ENCODE assay signal across 8 cellular contexts in the genomic region with DNA sequence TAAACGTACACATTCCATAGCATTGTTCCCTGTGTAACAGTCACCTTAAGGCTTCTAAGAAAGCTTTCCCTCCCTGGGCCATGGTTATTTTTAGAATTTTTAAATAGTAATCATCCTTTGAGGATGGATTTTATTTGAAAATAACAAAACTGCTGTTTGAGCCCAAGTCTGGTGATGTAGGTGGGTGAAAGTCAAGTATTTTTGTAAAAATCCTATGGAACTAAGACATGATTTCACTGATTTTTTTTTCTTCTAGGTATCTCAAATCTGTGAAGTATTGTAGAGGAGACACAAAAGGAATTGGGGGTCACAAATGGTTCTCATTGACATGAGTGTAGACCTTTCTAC. TPM values are rescaled to one million over a fixed set of nuclear protein-coding genes. Genes with fewer than 3 reads are reported as not detected.
DNase-seq lines count a peak whose midpoint lies in the region; ATAC-seq, FAIRE-seq and TF ChIP-seq lines count a peak whose summit lies in the region.

No MANE protein-coding gene starts in this region.

- peak overlapping the region; percentile 92; the same call in 1 of the 2 replicates for H3K9ac ChIP-seq in HepG2 (ENCODE audit: insufficient read depth, low read depth, low read length)

- 9% methylated on average over 1 of the region's 1 CpG for WGBS in HepG2 (ENCODE audit: low lambda C conversion rate)
- 20 to 22% methylated on average over 1 of the region's 1 CpG for WGBS in thyroid gland, 2 donors

- POLR2A ChIA-PET in HepG2 (lab: Yijun Ruan, JAX) = no interaction called here

- no peak overlapping the region for H2AFZ ChIP-seq in HepG2 (ENCODE audit: low read length)

- no peak for TF ChIP-seq CTCF in HepG2 (CRISPR knock-in tag; IDR thresholded peaks at IDR 0.05)
- TF ChIP-seq CTCF in thyroid gland (IDR thresholded peaks at IDR 0.05) = no peak

- FAIRE-seq in HepG2 (lab: Jason Lieb, UNC) = no peak

- no peaks in the 10 kb centered on the region for H3K9me3 ChIP-seq in HepG2 (ENCODE audit: low read length)
- H3K9me3 ChIP-seq in thyroid gland = no peaks in the 10 kb centered on the region

- peak overlapping the region; percentile 90 for H3K27ac Mint-ChIP-seq in activated naive CD8-positive, alpha-beta T cell

- ATAC-seq in activated T-cell treated with anti-CD3 and anti-CD28 coated beads, Interleukin-2, amount 50 U/mL, for 4 hours = no peak
- ATAC-seq in HepG2 (no peak), GM18868 (IDR thresholded peaks at IDR 0.05; ENCODE audit: unreplicated experiment) (no peak)

- intact Hi-C loops in HepG2 (cut with micrococcal nuclease; ENCODE audit: unreplicated experiment) = loop anchor here (1.0 to 5.0 kb wide), 5 partner anchors 55 to 387 kb away; a partner anchor contains a TSS
- intact Hi-C loops in thyroid gland (cut with DNase I) = loop anchor here (10.0 kb wide), 1 partner anchor 241 kb away; no protein-coding TSS in a partner anchor

- H3K36me3 Mint-ChIP-seq in activated T-cell treated with anti-CD3 and anti-CD28 coated beads, Interleukin-2, amount 50 U/mL, for 4 hours (ENCODE audit: insufficient read depth) = peaks cover 35% of the 10 kb centered on the region
- H3K36me3 Mint-ChIP-seq in activated naive CD8-positive, alpha-beta T cell = peaks cover 8% of the 10 kb centered on the region

- no peak for DNase-seq in activated T-cell treated with anti-CD3 and anti-CD28 coated beads, Interleukin-2, amount 50 U/mL, for 4 hours
- no peak for DNase-seq in activated T-cell treated with anti-CD3 and anti-CD28 coated beads, Interleukin-2, amount 50 U/mL, for 48 hours
- DNase-seq in HepG2 (ENCODE audit: low spot score) = no peak
- DNase-seq in thyroid gland = no peak
- no peak for DNase-seq in SK-N-DZ (ENCODE audit: low spot score)
- no peak for DNase-seq in CD1c-positive myeloid dendritic cell (ENCODE audit: extremely low spot score)

- BruUV-seq in HepG2 (replicated peaks; lab: Mats Ljungman, UMichigan) = no TSS peak

- no peaks in the 10 kb centered on the region for H3K9me3 Mint-ChIP-seq in activated T-cell treated with anti-CD3 and anti-CD28 coated beads, Interleukin-2, amount 50 U/mL, for 4 hours
- no peaks in the 10 kb centered on the region for H3K9me3 Mint-ChIP-seq in activated naive CD8-positive, alpha-beta T cell (ENCODE audit: low read depth)

- H3K4me3 ChIP-seq in HepG2 (replicated peaks in 1 of 3; ENCODE audit: insufficient read depth in 1 of 3, low read depth in 2 of 3, low read length in 3 of 3) (peak overlapping the region; percentile 92 to 99 (median 96); a peak in 5 of 6 replicates), thyroid gland (replicated peaks in 1 of 3) (no peak overlapping the region)

- peaks cover 40% of the 10 kb centered on the region for H3K79me2 ChIP-seq in HepG2 (ENCODE audit: insufficient read depth, low read length)

- CTCF ChIA-PET in HepG2 (lab: Yijun Ruan, JAX; ENCODE audit: low intra/inter-chr PET ratio, low total read pairs) = interaction anchor here (1.4 to 3.9 kb wide), 3 partner anchors 51 to 239 kb away, joined by 4 to 45 read pairs (median 11); no protein-coding TSS in a partner anchor

- H3K36me3 ChIP-seq in HepG2 (replicated peaks in 1 of 2; ENCODE audit: control insufficient read depth in 1 of 2, insufficient read depth in 2 of 2, low read length in 2 of 2) (peaks cover 20 to 48% of the 10 kb centered on the region in 2 experiments), thyroid gland (peaks cover 27 to 30% of the 10 kb centered on the region in 2 donors)

- TF ChIP-seq EP300 in HepG2 (IDR thresholded peaks at IDR 0.05; ENCODE audit: low read depth in 2 of 2, low read length in 2 of 2) = no peak
- TF ChIP-seq EP300 in HepG2 (CRISPR knock-in tag; IDR thresholded peaks at IDR 0.05; ENCODE audit: borderline replicate concordance) = no peak

- H3K27me3 Mint-ChIP-seq in activated T-cell treated with anti-CD3 and anti-CD28 coated beads, Interleukin-2, amount 50 U/mL, for 4 hours (ENCODE audit: low read depth) = no peaks in the 10 kb centered on the region
- H3K27me3 Mint-ChIP-seq in activated naive CD8-positive, alpha-beta T cell = no peaks in the 10 kb centered on the region

- no peak for TF ChIP-seq POLR2A in HepG2 (IDR thresholded peaks at IDR 0.05; ENCODE audit: insufficient read depth in 1 of 2, low read depth in 2 of 2, low read length in 2 of 2)
- TF ChIP-seq POLR2A in thyroid gland (IDR thresholded peaks at IDR 0.05) = no peak

- peak overlapping the region; percentile 98 for H3K4me3 Mint-ChIP-seq in activated T-cell treated with anti-CD3 and anti-CD28 coated beads, Interleukin-2, amount 50 U/mL, for 4 hours
- H3K4me3 Mint-ChIP-seq in activated naive CD8-positive, alpha-beta T cell = peak overlapping the region; percentile 100

- peak overlapping the region; percentile 85 for H3K4me2 ChIP-seq in HepG2 (ENCODE audit: low read depth, low read length)

- H4K20me1 ChIP-seq in HepG2 (ENCODE audit: insufficient read depth, low read length) = peaks cover 7% of the 10 kb centered on the region

- TF ChIP-seq RAD21 in HepG2 (CRISPR knock-in tag; IDR thresholded peaks at IDR 0.05) = no peak

- H3K4me1 ChIP-seq in HepG2 (ENCODE audit: insufficient read depth, low read length) (peaks cover 18% of the 10 kb centered on the region), thyroid gland (peaks cover 27 to 47% of the 10 kb centered on the region in 2 donors)

- in situ Hi-C loops in HepG2 (cut with HindIII; ENCODE audit: extremely low pct_ligation_motif_present, low pct_unique_long_range_greater_than_20kb) = loop anchor here (10.0 kb wide), 1 partner anchor 241 kb away; no protein-coding TSS in a partner anchor

- peaks cover 60% of the 10 kb centered on the region for H3K4me1 Mint-ChIP-seq in activated T-cell treated with anti-CD3 and anti-CD28 coated beads, Interleukin-2, amount 50 U/mL, for 4 hours (ENCODE audit: low read depth)
- peaks cover 59% of the 10 kb centered on the region for H3K4me1 Mint-ChIP-seq in activated naive CD8-positive, alpha-beta T cell (ENCODE audit: low read depth)

- H3K27ac ChIP-seq in HepG2 (ENCODE audit: extremely low read length, insufficient read depth, low read length) (no peak overlapping the region), thyroid gland (peak overlapping the region in 2 of 3 donors; percentile 91 to 93)

- H3K27me3 ChIP-seq in HepG2 (ENCODE audit: control insufficient read depth in 1 of 2, insufficient read depth in 2 of 2, low read length in 2 of 2) (no peaks in the 10 kb centered on the region; a peak in 1 of 5 replicates), thyroid gland (no peaks in the 10 kb centered on the region)

RNA-seq across cellular contexts. Expression of a gene that starts 1.4 kb away (rescaled TPM):
- total RNA-seq in activated T-cell treated with anti-CD3 and anti-CD28 coated beads, Interleukin-2, amount 50 U/mL, for 4 hours = 10 to 100 TPM; 62.6 to 90.1 (median 78.7) TPM
- total RNA-seq in HepG2 (2016; rRNA removed; fragmentation: Illumina TruSeq; extraction: Trizol) (107 and 131 TPM in 2 replicates), thyroid gland (100 to 1,000 TPM; 229 to 512 (median 248) TPM)
- total RNA-seq in HepG2 (2016; cell fraction: cytosol; rRNA removed; fragmentation: Illumina TruSeq; extraction: Trizol; ENCODE audit: low read depth) = 132 and 143 TPM in 2 replicates
- total RNA-seq in HepG2 (2016; cell fraction: insoluble cytoplasmic fraction; rRNA removed; fragmentation: Illumina TruSeq; extraction: Trizol) = 110 and 134 TPM in 2 replicates
- 177 and 190 TPM in 2 replicates for total RNA-seq in HepG2 (2016; cell fraction: membrane; rRNA removed; fragmentation: Illumina TruSeq; extraction: Trizol)
- 57.1 and 61.7 TPM in 2 replicates for total RNA-seq in HepG2 (2016; cell fraction: nucleus; rRNA removed; fragmentation: Illumina TruSeq; extraction: Trizol)
- polyA plus RNA-seq in HepG2 (2011; rRNA removed) = 85.9 and 94.4 TPM in 2 replicates
- 52.6 and 73.1 TPM in 2 replicates for polyA plus RNA-seq in HepG2 (2011; cell fraction: cytosol; rRNA removed)
- 109 and 121 TPM in 2 replicates for polyA plus RNA-seq in HepG2 (2011; cell fraction: nucleus; rRNA removed)
- polyA plus RNA-seq in HepG2 (2012) = 68.8 and 75.6 TPM in 2 replicates
- 179 and 208 TPM in 2 replicates for polyA plus RNA-seq in HepG2 (2016; cell fraction: cytosol; fragmentation: Illumina TruSeq; extraction: Trizol; ENCODE audit: low read depth)
- 160 and 163 TPM in 2 replicates for polyA plus RNA-seq in HepG2 (2016; cell fraction: insoluble cytoplasmic fraction; fragmentation: Illumina TruSeq; extraction: Trizol; ENCODE audit: low read depth)
- polyA plus RNA-seq in HepG2 (2016; cell fraction: membrane; fragmentation: Illumina TruSeq; extraction: Trizol; ENCODE audit: low read depth) = 188 and 198 TPM in 2 replicates
- 121 and 125 TPM in 2 replicates for polyA plus RNA-seq in HepG2 (2016; cell fraction: nucleus; fragmentation: Illumina TruSeq; extraction: Trizol; ENCODE audit: insufficient read depth, low read depth)
- 27.0 and 56.6 TPM in 2 replicates for polyA minus RNA-seq in HepG2 (2011; rRNA and poly(A)+ RNA removed; ENCODE audit: low replicate concordance)
- polyA minus RNA-seq in HepG2 (2011; cell fraction: cytosol; rRNA and poly(A)+ RNA removed) = 22.4 and 23.6 TPM in 2 replicates
- polyA minus RNA-seq in HepG2 (2011; cell fraction: nucleus; rRNA and poly(A)+ RNA removed) = 41.3 and 43.5 TPM in 2 replicates
- polyA plus RNA-seq in SK-N-DZ (2014; cell fraction: cytosol; rRNA removed) = 91.8 and 103 TPM in 2 replicates
- polyA plus RNA-seq in SK-N-DZ (2014; cell fraction: nucleus; rRNA removed) = 135 and 155 TPM in 2 replicates

RNA-seq across cellular contexts. Expression of a gene that starts 2.8 kb away (rescaled TPM):
- total RNA-seq in activated T-cell treated with anti-CD3 and anti-CD28 coated beads, Interleukin-2, amount 50 U/mL, for 4 hours = 10 to 100 TPM; 83.0 to 92.1 (median 89.4) TPM
- 60.7 and 69.9 TPM in 2 replicates for total RNA-seq in HepG2 (2016; rRNA removed; fragmentation: Illumina TruSeq; extraction: Trizol)
- total RNA-seq in HepG2 (2016; cell fraction: cytosol; rRNA removed; fragmentation: Illumina TruSeq; extraction: Trizol; ENCODE audit: low read depth) = 21.9 and 27.2 TPM in 2 replicates
- total RNA-seq in HepG2 (2016; cell fraction: insoluble cytoplasmic fraction; rRNA removed; fragmentation: Illumina TruSeq; extraction: Trizol) = 55.9 and 75.2 TPM in 2 replicates
- 19.7 and 22.5 TPM in 2 replicates for total RNA-seq in HepG2 (2016; cell fraction: membrane; rRNA removed; fragmentation: Illumina TruSeq; extraction: Trizol)
- total RNA-seq in HepG2 (2016; cell fraction: nucleus; rRNA removed; fragmentation: Illumina TruSeq; extraction: Trizol) = 77.0 and 82.1 TPM in 2 replicates
- 15.3 and 16.1 TPM in 2 replicates for polyA plus RNA-seq in HepG2 (2011; rRNA removed)
- 8.3 and 9.4 TPM in 2 replicates for polyA plus RNA-seq in HepG2 (2011; cell fraction: cytosol; rRNA removed)
- polyA plus RNA-seq in HepG2 (2011; cell fraction: nucleus; rRNA removed) = 27.3 and 39.2 TPM in 2 replicates
- polyA plus RNA-seq in HepG2 (2012) = 26.6 and 31.2 TPM in 2 replicates
- polyA plus RNA-seq in HepG2 (2016; cell fraction: cytosol; fragmentation: Illumina TruSeq; extraction: Trizol; ENCODE audit: low read depth) = 2.3 and 2.5 TPM in 2 replicates
- 35.5 and 40.7 TPM in 2 replicates for polyA plus RNA-seq in HepG2 (2016; cell fraction: insoluble cytoplasmic fraction; fragmentation: Illumina TruSeq; extraction: Trizol; ENCODE audit: low read depth)
- polyA plus RNA-seq in HepG2 (2016; cell fraction: membrane; fragmentation: Illumina TruSeq; extraction: Trizol; ENCODE audit: low read depth) = 5.1 and 6.5 TPM in 2 replicates
- polyA plus RNA-seq in HepG2 (2016; cell fraction: nucleus; fragmentation: Illumina TruSeq; extraction: Trizol; ENCODE audit: insufficient read depth, low read depth) = 53.6 and 61.3 TPM in 2 replicates
- polyA minus RNA-seq in HepG2 (2011; rRNA and poly(A)+ RNA removed; ENCODE audit: low replicate concordance) = 27.4 and 45.1 TPM in 2 replicates
- polyA minus RNA-seq in HepG2 (2011; cell fraction: cytosol; rRNA and poly(A)+ RNA removed) = 11.9 and 15.4 TPM in 2 replicates
- polyA minus RNA-seq in HepG2 (2011; cell fraction: nucleus; rRNA and poly(A)+ RNA removed) = 155 and 179 TPM in 2 replicates
- total RNA-seq in thyroid gland = 100 to 1,000 TPM in 1 of 4 donors, 10 to 100 TPM in 3; 64.2 to 117 (median 80.0) TPM
- 88.6 and 93.4 TPM in 2 replicates for polyA plus RNA-seq in SK-N-DZ (2014; cell fraction: cytosol; rRNA removed)
- polyA plus RNA-seq in SK-N-DZ (2014; cell fraction: nucleus; rRNA removed) = 90.4 and 90.9 TPM in 2 replicates

RNA-seq across cellular contexts. Expression of a gene that starts 34.1 kb away (rescaled TPM):
- under 1 TPM in 2 of 3 donors, not detected in 1; 0.08 to 0.54 TPM for total RNA-seq in activated T-cell treated with anti-CD3 and anti-CD28 coated beads, Interleukin-2, amount 50 U/mL, for 4 hours
- not detected in 2 replicates for total RNA-seq in HepG2 (2016; rRNA removed; fragmentation: Illumina TruSeq; extraction: Trizol)
- total RNA-seq in HepG2 (2016; cell fraction: cytosol; rRNA removed; fragmentation: Illumina TruSeq; extraction: Trizol; ENCODE audit: low read depth) = not detected in 2 replicates
- total RNA-seq in HepG2 (2016; cell fraction: insoluble cytoplasmic fraction; rRNA removed; fragmentation: Illumina TruSeq; extraction: Trizol) = not detected in 2 replicates
- not detected in 2 replicates for total RNA-seq in HepG2 (2016; cell fraction: membrane; rRNA removed; fragmentation: Illumina TruSeq; extraction: Trizol)
- total RNA-seq in HepG2 (2016; cell fraction: nucleus; rRNA removed; fragmentation: Illumina TruSeq; extraction: Trizol) = not detected in 2 replicates
- polyA plus RNA-seq in HepG2 (2011; rRNA removed) = not detected in 2 replicates
- not detected in 2 replicates for polyA plus RNA-seq in HepG2 (2011; cell fraction: cytosol; rRNA removed)
- polyA plus RNA-seq in HepG2 (2011; cell fraction: nucleus; rRNA removed) = not detected in 2 replicates
- not detected in 2 replicates for polyA plus RNA-seq in HepG2 (2012)
- not detected in 2 replicates for polyA plus RNA-seq in HepG2 (2016; cell fraction: cytosol; fragmentation: Illumina TruSeq; extraction: Trizol; ENCODE audit: low read depth)
- polyA plus RNA-seq in HepG2 (2016; cell fraction: insoluble cytoplasmic fraction; fragmentation: Illumina TruSeq; extraction: Trizol; ENCODE audit: low read depth) = not detected in 2 replicates
- polyA plus RNA-seq in HepG2 (2016; cell fraction: membrane; fragmentation: Illumina TruSeq; extraction: Trizol; ENCODE audit: low read depth) = not detected in 2 replicates
- not detected in 2 replicates for polyA plus RNA-seq in HepG2 (2016; cell fraction: nucleus; fragmentation: Illumina TruSeq; extraction: Trizol; ENCODE audit: insufficient read depth, low read depth)
- not detected in 2 replicates for polyA minus RNA-seq in HepG2 (2011; rRNA and poly(A)+ RNA removed; ENCODE audit: low replicate concordance)
- polyA minus RNA-seq in HepG2 (2011; cell fraction: cytosol; rRNA and poly(A)+ RNA removed) = not detected in 2 replicates
- polyA minus RNA-seq in HepG2 (2011; cell fraction: nucleus; rRNA and poly(A)+ RNA removed) = not detected in 2 replicates
- total RNA-seq in thyroid gland = 10 to 100 TPM in 3 of 4 donors, 1 to 10 TPM in 1; 6.9 to 21.6 (median 15.3) TPM
- polyA plus RNA-seq in SK-N-DZ (2014; cell fraction: cytosol; rRNA removed) = 55.3 and 62.2 TPM in 2 replicates
- polyA plus RNA-seq in SK-N-DZ (2014; cell fraction: nucleus; rRNA removed) = 20.9 and 21.2 TPM in 2 replicates

RNA-seq across cellular contexts. Expression of a gene that starts 48.7 kb away (rescaled TPM):
- 1 to 10 TPM; 6.2 to 9.2 (median 6.9) TPM for total RNA-seq in activated T-cell treated with anti-CD3 and anti-CD28 coated beads, Interleukin-2, amount 50 U/mL, for 4 hours
- 1.1 and 3.0 TPM in 2 replicates for total RNA-seq in HepG2 (2016; rRNA removed; fragmentation: Illumina TruSeq; extraction: Trizol)
- 0.35 and 0.71 TPM in 2 replicates for total RNA-seq in HepG2 (2016; cell fraction: cytosol; rRNA removed; fragmentation: Illumina TruSeq; extraction: Trizol; ENCODE audit: low read depth)
- total RNA-seq in HepG2 (2016; cell fraction: insoluble cytoplasmic fraction; rRNA removed; fragmentation: Illumina TruSeq; extraction: Trizol) = 1.1 and 2.7 TPM in 2 replicates
- 0.96 and 1.4 TPM in 2 replicates for total RNA-seq in HepG2 (2016; cell fraction: membrane; rRNA removed; fragmentation: Illumina TruSeq; extraction: Trizol)
- 4.3 and 5.0 TPM in 2 replicates for total RNA-seq in HepG2 (2016; cell fraction: nucleus; rRNA removed; fragmentation: Illumina TruSeq; extraction: Trizol)
- 0.99 and 1.2 TPM in 2 replicates for polyA plus RNA-seq in HepG2 (2011; rRNA removed)
- polyA plus RNA-seq in HepG2 (2011; cell fraction: cytosol; rRNA removed) = 1.1 and 1.4 TPM in 2 replicates
- 2.7 and 3.4 TPM in 2 replicates for polyA plus RNA-seq in HepG2 (2011; cell fraction: nucleus; rRNA removed)
- 2.5 and 2.6 TPM in 2 replicates for polyA plus RNA-seq in HepG2 (2012)
- polyA plus RNA-seq in HepG2 (2016; cell fraction: cytosol; fragmentation: Illumina TruSeq; extraction: Trizol; ENCODE audit: low read depth) = 0.19 and 0.40 TPM in 2 replicates
- polyA plus RNA-seq in HepG2 (2016; cell fraction: insoluble cytoplasmic fraction; fragmentation: Illumina TruSeq; extraction: Trizol; ENCODE audit: low read depth) = 0.85 and 1.5 TPM in 2 replicates
- 0.32 and 0.69 TPM in 2 replicates for polyA plus RNA-seq in HepG2 (2016; cell fraction: membrane; fragmentation: Illumina TruSeq; extraction: Trizol; ENCODE audit: low read depth)
- polyA plus RNA-seq in HepG2 (2016; cell fraction: nucleus; fragmentation: Illumina TruSeq; extraction: Trizol; ENCODE audit: insufficient read depth, low read depth) = 3.1 TPM in 2 replicates
- 4.5 and 6.7 TPM in 2 replicates for polyA minus RNA-seq in HepG2 (2011; rRNA and poly(A)+ RNA removed; ENCODE audit: low replicate concordance)
- polyA minus RNA-seq in HepG2 (2011; cell fraction: cytosol; rRNA and poly(A)+ RNA removed) = 2.0 and 2.5 TPM in 2 replicates
- polyA minus RNA-seq in HepG2 (2011; cell fraction: nucleus; rRNA and poly(A)+ RNA removed) = 3.1 and 4.8 TPM in 2 replicates
- 10 to 100 TPM in 3 of 4 donors, 1 to 10 TPM in 1; 7.0 to 16.7 (median 10.5) TPM for total RNA-seq in thyroid gland
- 2.5 and 2.6 TPM in 2 replicates for polyA plus RNA-seq in SK-N-DZ (2014; cell fraction: cytosol; rRNA removed)
- polyA plus RNA-seq in SK-N-DZ (2014; cell fraction: nucleus; rRNA removed) = 4.2 and 5.0 TPM in 2 replicates

Comparison
In these comparisons a context has a peak if more than half of its experiments do, and no peak if none do; other contexts are left out.
1. H3K4me3 ChIP-seq: peak in HepG2 (3 of 3); none in thyroid gland (0 of 3).
2. RNA of a gene that starts 34.1 kb away (total RNA-seq): 6.9 to 21.6 TPM in thyroid gland; 0.08 to 0.54 TPM in activated T-cell treated with anti-CD3 and anti-CD28 coated beads, Interleukin-2, amount 50 U/mL, for 4 hours and not detected in HepG2; every median in the first group is over 4 times any median in the second.